ENCODE assay signal across 8 cellular contexts in genomic region chr19:12293771-12294307, GRCh38. TPM values are rescaled to one million over a fixed set of nuclear protein-coding genes. Genes with fewer than 3 reads are reported as not detected.
DNase-seq lines count a peak whose midpoint lies in the region; ATAC-seq lines count a peak whose summit lies in the region.

No MANE protein-coding gene starts in this region.

- ATAC-seq in GM18511 (IDR thresholded peaks at IDR 0.05; ENCODE audit: unreplicated experiment) (peak; percentile 50), HG03139 (IDR thresholded peaks at IDR 0.05; ENCODE audit: unreplicated experiment) (peak; percentile 40)

- peak; percentile 65 for DNase-seq in AG08395 (ENCODE audit: low spot score)
- DNase-seq in SHP77 (lab: John Stamatoyannopoulos, UW): peak; percentile 14 to 38
- DNase-seq in activated naive CD4-positive, alpha-beta T cell treated with anti-CD3 and anti-CD28 coated beads, Interleukin-2, amount 50 U/mL, for 16 hours: peak; percentile 28
- peak in 38 of 42 donors; percentile 2 to 60 (median 30) for DNase-seq in head of caudate nucleus
- peak; percentile 25 for DNase-seq in occipital lobe (lab: John Stamatoyannopoulos, UW)
- DNase-seq in ureter (ENCODE audit: low spot score): peak; percentile 90

- intact Hi-C loops in head of caudate nucleus (cut with DNase I): loop anchor here (10.0 kb wide), 1 partner anchor 71 kb away; the partner anchor contains the start of gene ZNF442

RNA-seq across cellular contexts. Expression of gene ZNF44, which starts 0.8 kb away (rescaled TPM):
- total RNA-seq in occipital lobe (18.6 TPM), ureter (34.4 TPM)

RNA-seq across cellular contexts. Expression of gene ZNF563, which starts 39.6 kb away (rescaled TPM):
- total RNA-seq in occipital lobe: 1.9 TPM
- 7.1 TPM for total RNA-seq in ureter

Comparison
In these comparisons a context has a peak if more than half of its experiments do, and no peak if none do; other contexts are left out.
1. Peak in every context shown above with its lines: DNase-seq and ATAC-seq.
2. DNase-seq: peak in every context shown above with its lines; median percentile 90 in ureter; 65 in AG08395; 30 in head of caudate nucleus; 28 in activated naive CD4-positive, alpha-beta T cell treated with anti-CD3 and anti-CD28 coated beads, Interleukin-2, amount 50 U/mL, for 16 hours; 26 in SHP77; 25 in occipital lobe.